In the genomic region with DNA sequence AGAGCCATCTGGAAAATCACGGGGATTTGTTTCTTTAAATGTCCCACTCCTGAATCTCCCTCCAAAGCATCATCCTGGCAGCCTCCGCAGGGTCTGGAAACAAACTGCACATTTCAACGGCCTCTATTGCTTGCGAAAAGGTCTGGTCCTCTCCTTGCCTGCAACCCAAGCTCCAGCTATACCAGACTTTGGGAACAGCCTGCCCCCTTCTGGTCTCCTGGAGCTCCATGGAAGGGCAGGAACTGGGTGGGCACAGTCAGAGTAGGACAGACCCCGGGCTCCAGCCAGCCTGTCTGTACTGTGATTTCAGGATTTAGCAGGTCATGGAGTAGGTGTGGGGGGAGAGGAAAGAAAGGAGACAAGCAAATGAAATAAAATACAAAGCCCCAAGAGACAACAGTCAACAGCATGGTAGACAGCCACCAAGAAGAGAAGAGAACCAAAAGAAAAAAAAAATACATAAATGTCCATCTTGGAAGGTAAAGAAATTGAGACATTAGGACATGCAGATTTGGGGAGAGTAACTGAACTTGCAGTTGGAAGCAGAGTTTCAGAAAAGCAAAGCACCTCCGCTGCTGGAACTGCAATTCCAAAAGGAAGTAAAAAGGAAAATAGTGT, we compare ENCODE assay signal across 8 cellular contexts. TPM values are rescaled to one million over a fixed set of nuclear protein-coding genes. Genes with fewer than 3 reads are reported as not detected.
DNase-seq lines count a peak whose midpoint lies in the region; ATAC-seq and TF ChIP-seq lines count a peak whose summit lies in the region.

No MANE protein-coding gene starts in this region.

- peak; percentile 46 for DNase-seq in SKM-1 treated with dmso at 0.1 percent for 144 hours (lab: John Stamatoyannopoulos, UW; ENCODE audit: unreplicated experiment)
- no peak for DNase-seq in SKM-1 (lab: John Stamatoyannopoulos, UW; ENCODE audit: unreplicated experiment)
- peak; percentile 78 for DNase-seq in NCI-H510A (lab: John Stamatoyannopoulos, UW)
- peak; percentile 12 for DNase-seq in activated T-helper 1 cell treated with Interleukin-2 at 50 U/mL for 16 hours (ENCODE audit: low read depth)
- peak in 1 of 2 donors; percentile 86 for DNase-seq in foreskin fibroblast

- no peak for TF ChIP-seq EP300 in neural cell (conservative IDR thresholded peaks at IDR 0.05; ENCODE audit: poor library complexity, severe bottlenecking)

- H2AFZ ChIP-seq in neural cell (ENCODE audit: low read depth, low read length): no peak overlapping the region

- peak; percentile 95 for TF ChIP-seq RAD21 in neural cell (conservative IDR thresholded peaks at IDR 0.05)

- TF ChIP-seq CTCF in foreskin fibroblast (IDR thresholded peaks at IDR 0.05; ENCODE audit: low read depth, low read length) (peak; percentile 93), neural cell (IDR thresholded peaks at IDR 0.05; ENCODE audit: poor library complexity, severe bottlenecking) (peak; percentile 91)

- H3K79me2 ChIP-seq in neural cell (replicated peaks; ENCODE audit: insufficient read depth, low read length): peaks cover 59% of the 10 kb centered on the region

- no peaks in the 10 kb centered on the region for H3K27me3 ChIP-seq in neural cell (ENCODE audit: insufficient read depth, low read depth, low read length)

- H3K4me2 ChIP-seq in neural cell (ENCODE audit: low read length): peak overlapping the region; percentile 97

- H3K9ac ChIP-seq in neural cell (ENCODE audit: low read length): peak overlapping the region; percentile 76

- H3K9me3 ChIP-seq in neural cell (ENCODE audit: low read length): no peaks in the 10 kb centered on the region

- no peaks in the 10 kb centered on the region for H3K9me2 ChIP-seq in neural cell (ENCODE audit: insufficient read depth, low read length)

- ATAC-seq in HG02852 (IDR thresholded peaks at IDR 0.05; ENCODE audit: unreplicated experiment) (no peak), GM19351 (IDR thresholded peaks at IDR 0.05; ENCODE audit: unreplicated experiment) (no peak)

- H3K36me3 ChIP-seq in neural cell (ENCODE audit: insufficient read depth, low read length): no peaks in the 10 kb centered on the region

- H3F3A ChIP-seq in neural cell (ENCODE audit: insufficient read depth, low read length, poor library complexity, severe bottlenecking): no peaks in the 10 kb centered on the region

- H3K27ac ChIP-seq in neural cell (ENCODE audit: low read length): no peak overlapping the region

- H4K20me1 ChIP-seq in neural cell (ENCODE audit: insufficient read depth): no peaks in the 10 kb centered on the region

- H3K4me3 ChIP-seq in foreskin fibroblast (ENCODE audit: low read depth in 1 of 2, low read length in 2 of 2) (peak overlapping the region; percentile 61 to 84), neural cell (ENCODE audit: low read length) (peak overlapping the region; percentile 75)

TF ChIP-seq in neural cell, 6 proteins besides CTCF, POLR2A, EP300 and RAD21:
- TF ChIP-seq POLR2AphosphoS5 (IDR thresholded peaks at IDR 0.05) (no peak), MXI1 (conservative IDR thresholded peaks at IDR 0.05; ENCODE audit: poor library complexity, severe bottlenecking) (peak; percentile 32), TAF1 (IDR thresholded peaks at IDR 0.05; ENCODE audit: low read depth) (no peak), SMC3 (conservative IDR thresholded peaks at IDR 0.05; ENCODE audit: poor library complexity) (peak; percentile 96), EZH2 (IDR thresholded peaks at IDR 0.05; ENCODE audit: borderline replicate concordance, insufficient read depth, low read length, poor library complexity, severe bottlenecking) (no peak)
- TF ChIP-seq, protein P1, sequence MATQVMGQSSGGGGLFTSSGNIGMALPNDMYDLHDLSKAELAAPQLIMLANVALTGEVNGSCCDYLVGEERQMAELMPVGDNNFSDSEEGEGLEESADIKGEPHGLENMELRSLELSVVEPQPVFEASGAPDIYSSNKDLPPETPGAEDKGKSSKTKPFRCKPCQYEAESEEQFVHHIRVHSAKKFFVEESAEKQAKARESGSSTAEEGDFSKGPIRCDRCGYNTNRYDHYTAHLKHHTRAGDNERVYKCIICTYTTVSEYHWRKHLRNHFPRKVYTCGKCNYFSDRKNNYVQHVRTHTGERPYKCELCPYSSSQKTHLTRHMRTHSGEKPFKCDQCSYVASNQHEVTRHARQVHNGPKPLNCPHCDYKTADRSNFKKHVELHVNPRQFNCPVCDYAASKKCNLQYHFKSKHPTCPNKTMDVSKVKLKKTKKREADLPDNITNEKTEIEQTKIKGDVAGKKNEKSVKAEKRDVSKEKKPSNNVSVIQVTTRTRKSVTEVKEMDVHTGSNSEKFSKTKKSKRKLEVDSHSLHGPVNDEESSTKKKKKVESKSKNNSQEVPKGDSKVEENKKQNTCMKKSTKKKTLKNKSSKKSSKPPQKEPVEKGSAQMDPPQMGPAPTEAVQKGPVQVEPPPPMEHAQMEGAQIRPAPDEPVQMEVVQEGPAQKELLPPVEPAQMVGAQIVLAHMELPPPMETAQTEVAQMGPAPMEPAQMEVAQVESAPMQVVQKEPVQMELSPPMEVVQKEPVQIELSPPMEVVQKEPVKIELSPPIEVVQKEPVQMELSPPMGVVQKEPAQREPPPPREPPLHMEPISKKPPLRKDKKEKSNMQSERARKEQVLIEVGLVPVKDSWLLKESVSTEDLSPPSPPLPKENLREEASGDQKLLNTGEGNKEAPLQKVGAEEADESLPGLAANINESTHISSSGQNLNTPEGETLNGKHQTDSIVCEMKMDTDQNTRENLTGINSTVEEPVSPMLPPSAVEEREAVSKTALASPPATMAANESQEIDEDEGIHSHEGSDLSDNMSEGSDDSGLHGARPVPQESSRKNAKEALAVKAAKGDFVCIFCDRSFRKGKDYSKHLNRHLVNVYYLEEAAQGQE (IDR thresholded peaks at IDR 0.05; ENCODE audit: borderline replicate concordance): no peak
TF ChIP-seq in neural cell: peak in this region for 2.

RNA-seq across cellular contexts. Expression of gene XYLT1, which starts 2.7 kb away (rescaled TPM):
- polyA plus RNA-seq in neural cell: 3.3 and 4.5 TPM in 2 replicates
- 20.7 and 25.6 TPM in 2 replicates for polyA minus RNA-seq in neural cell
